ENCODE assay signal across 9 cellular contexts in genomic region chr6:136365781-136366354, GRCh38.
DNase-seq lines count a peak whose midpoint lies in the region; ATAC-seq and TF ChIP-seq lines count a peak whose summit lies in the region.
"Had no signal": no experiment of that assay in that cellular context is flagged by ENCODE, and none has a peak within 500 bp of the region (broad histone marks: within the 10 kb centered on the region; RNA-seq: fewer than 3 reads in every experiment).

No MANE protein-coding gene starts in this region.

- H3K27me3 Mint-ChIP-seq in HFFc6 (ENCODE audit: insufficient read depth): peaks cover 15% of the 10 kb centered on the region

- ATAC-seq in HG03135 (IDR thresholded peaks at IDR 0.05; ENCODE audit: unreplicated experiment) (no peak), HG02973 (IDR thresholded peaks at IDR 0.05; ENCODE audit: unreplicated experiment) (no peak)

- H3K36me3 Mint-ChIP-seq in HFFc6 (ENCODE audit: low read depth): no peaks in the 10 kb centered on the region

- H3K9me3 ChIP-seq in smooth muscle cell (replicated peaks; ENCODE audit: low read depth): no peaks in the 10 kb centered on the region

- no peak overlapping the region for H2AFZ ChIP-seq in smooth muscle cell (ENCODE audit: low read depth)

- no peak overlapping the region for H3K27ac ChIP-seq in smooth muscle cell (ENCODE audit: low read depth)

- no peaks in the 10 kb centered on the region for H3K4me1 Mint-ChIP-seq in HFFc6 (ENCODE audit: low read depth)

- no peak overlapping the region for H3K27ac Mint-ChIP-seq in HFFc6

- H3K4me2 ChIP-seq in smooth muscle cell: no peak overlapping the region

- no peaks in the 10 kb centered on the region for H3F3A ChIP-seq in smooth muscle cell (ENCODE audit: low read depth)

- no peaks in the 10 kb centered on the region for H3K79me2 ChIP-seq in smooth muscle cell (ENCODE audit: low read depth)

- intact Hi-C loops in posterior cingulate gyrus (cut with DNase I): no loop called here

- H4K20me1 ChIP-seq in smooth muscle cell (ENCODE audit: low read depth): no peaks in the 10 kb centered on the region

- no peaks in the 10 kb centered on the region for H3K36me3 ChIP-seq in smooth muscle cell (ENCODE audit: low read depth)

- DNase-seq in EH (ENCODE audit: low read depth) (peak; percentile 16), NCI-H2196 treated with DMSO at 0.1 percent for 48 hours (lab: John Stamatoyannopoulos, UW; ENCODE audit: unreplicated experiment) (peak; percentile 89), cerebellum (ENCODE audit: low spot score) (peak; percentile 49), posterior cingulate gyrus (peak; percentile 16 to 94 (median 60)), smooth muscle cell (lab: John Stamatoyannopoulos, UW; ENCODE audit: unreplicated experiment) (no peak), HFFc6 (no peak)
- DNase-seq: activated CD8-positive, alpha-beta memory T cell treated with anti-CD3 and anti-CD28 coated beads for 24 hours had no signal

- H3K9ac ChIP-seq in smooth muscle cell (ENCODE audit: low read depth): no peak overlapping the region

- 92% methylated on average over 11 of the region's 11 CpGs for WGBS in smooth muscle cell (ENCODE audit: low lambda C conversion rate)

- no peak overlapping the region for H3K4me3 ChIP-seq in smooth muscle cell

- H3K4me3 Mint-ChIP-seq in HFFc6: no peak overlapping the region

- no peaks in the 10 kb centered on the region for H3K4me1 ChIP-seq in smooth muscle cell (ENCODE audit: low read depth)

- no peaks in the 10 kb centered on the region for H3K9me3 Mint-ChIP-seq in HFFc6

- no peaks in the 10 kb centered on the region for H3K27me3 ChIP-seq in smooth muscle cell (ENCODE audit: low read depth)

- TF ChIP-seq CTCF in smooth muscle cell (IDR thresholded peaks at IDR 0.05; ENCODE audit: borderline replicate concordance, insufficient read depth, poor library complexity, severe bottlenecking) (no peak), HFFc6 (IDR thresholded peaks at IDR 0.05) (no peak)

Comparison
In these comparisons a context has a peak if more than half of its experiments do, and no peak if none do; other contexts are left out.
1. DNase-seq: peak in EH (single experiment), NCI-H2196 treated with DMSO at 0.1 percent for 48 hours (single experiment), cerebellum (single experiment) and posterior cingulate gyrus (10 of 10); none in smooth muscle cell (single experiment) and HFFc6 (single experiment).